26 cellular contexts compared by ENCODE assay signal in genomic region chr7:117021366-117021765, GRCh38.
DNase-seq lines count a peak whose midpoint lies in the region; ATAC-seq, FAIRE-seq and TF ChIP-seq lines count a peak whose summit lies in the region.
"Had no signal": no experiment of that assay in that cellular context is flagged by ENCODE, and none has a peak within 500 bp of the region (broad histone marks: within the 10 kb centered on the region; RNA-seq: fewer than 3 reads in every experiment).

No MANE protein-coding gene starts in this region.

- H3K9me3 Mint-ChIP-seq in endothelial cell (ENCODE audit: unreplicated experiment) (no peaks in the 10 kb centered on the region), progenitor cell of endocrine pancreas (ENCODE audit: low read depth) (no peaks in the 10 kb centered on the region)
- H3K9me3 Mint-ChIP-seq: activated CD8-positive, alpha-beta T cell treated with anti-CD3 and anti-CD28 coated beads for 36 hours; activated naive CD4-positive, alpha-beta T cell treated with anti-CD3 and anti-CD28 coated beads, Interleukin-2, amount 50 U/mL, for 24 hours; activated T-helper 2 cell treated with anti-CD3 and anti-CD28 coated beads, Interferon-gamma antibody, Interleukin-2, Interleukin-4, amounts not matched to agents 10 μg/mL and 5 μg/mL and 100 μg/mL, durations not matched to agents 14 hours and 24 hours and 36 hours; mesothelial cell of epicardium; nephron; stimulated activated naive CD8-positive, alpha-beta T cell treated with anti-CD3 and anti-CD28 coated beads, Interleukin-15, Interleukin-2, amounts not matched to agents 100 ng/mL and 50 ng/mL, for 24 hours; T-cell had no signal

- H3K4me3 ChIP-seq in BE2C (ENCODE audit: low read depth, low read length) (peak overlapping the region; percentile 67), SK-N-SH (ENCODE audit: low read depth in 2 of 2, low read length in 1 of 2) (peak overlapping the region; percentile 48 to 53; a peak in 3 of 4 replicates)

- H3K4me3 Mint-ChIP-seq in endothelial cell (ENCODE audit: unreplicated experiment) (no peak overlapping the region), progenitor cell of endocrine pancreas (ENCODE audit: low read depth) (peak overlapping the region; percentile 3)
- H3K4me3 Mint-ChIP-seq: activated CD8-positive, alpha-beta T cell treated with anti-CD3 and anti-CD28 coated beads for 36 hours; activated naive CD4-positive, alpha-beta T cell treated with anti-CD3 and anti-CD28 coated beads, Interleukin-2, amount 50 U/mL, for 24 hours; mesothelial cell of epicardium; stimulated activated naive CD8-positive, alpha-beta T cell treated with anti-CD3 and anti-CD28 coated beads, Interleukin-15, Interleukin-2, amounts not matched to agents 100 ng/mL and 50 ng/mL, for 24 hours; T-cell had no signal

- TF ChIP-seq CTCF in BE2C (IDR thresholded peaks at IDR 0.05; ENCODE audit: low read depth, low read length) = no peak
- no peak for TF ChIP-seq CTCF in SK-N-SH (IDR thresholded peaks at IDR 0.05)
- TF ChIP-seq CTCF in endothelial cell (IDR thresholded peaks at IDR 0.05; ENCODE audit: unreplicated experiment) = no peak
- no peak for TF ChIP-seq CTCF in progenitor cell of endocrine pancreas (IDR thresholded peaks at IDR 0.05; ENCODE audit: unreplicated experiment)

- H3K27me3 Mint-ChIP-seq in endothelial cell (ENCODE audit: unreplicated experiment) (no peaks in the 10 kb centered on the region), progenitor cell of endocrine pancreas (peaks cover 6% of the 10 kb centered on the region)
- H3K27me3 Mint-ChIP-seq: activated CD8-positive, alpha-beta T cell treated with anti-CD3 and anti-CD28 coated beads for 36 hours; activated naive CD4-positive, alpha-beta T cell treated with anti-CD3 and anti-CD28 coated beads, Interleukin-2, amount 50 U/mL, for 24 hours; stimulated activated naive CD8-positive, alpha-beta T cell treated with anti-CD3 and anti-CD28 coated beads, Interleukin-15, Interleukin-2, amounts not matched to agents 100 ng/mL and 50 ng/mL, for 24 hours; T-cell had no signal

- peak overlapping the region; percentile 80 for H3K4me2 ChIP-seq in SK-N-SH

- H3K36me3 Mint-ChIP-seq in endothelial cell (ENCODE audit: low read depth, unreplicated experiment) (no peaks in the 10 kb centered on the region), progenitor cell of endocrine pancreas (ENCODE audit: insufficient read depth) (no peaks in the 10 kb centered on the region)
- H3K36me3 Mint-ChIP-seq: activated naive CD4-positive, alpha-beta T cell treated with anti-CD3 and anti-CD28 coated beads, Interleukin-2, amount 50 U/mL, for 24 hours; mesothelial cell of epicardium; T-cell had no signal

- TF ChIP-seq EP300 in SK-N-SH (IDR thresholded peaks at IDR 0.05; ENCODE audit: borderline replicate concordance in 1 of 2, low read depth in 1 of 2, low read length in 1 of 2) = no peak

- TF ChIP-seq RAD21 in SK-N-SH (IDR thresholded peaks at IDR 0.05; ENCODE audit: low read length) = no peak

- H3K4me1 ChIP-seq in BE2C (peaks cover 26% of the 10 kb centered on the region), SK-N-SH (ENCODE audit: control insufficient read depth in 1 of 2, insufficient read depth in 2 of 2, low read depth in 1 of 2, low read length in 1 of 2) (peaks cover 4 to 34% of the 10 kb centered on the region in 2 experiments; a peak in 3 of 4 replicates)
- H3K4me1 ChIP-seq: Peyer's patch had no signal

- CTCF ChIA-PET in SK-N-SH (lab: Yijun Ruan, JAX) = interaction anchor here (1.0 to 5.5 kb wide), 8 partner anchors 8 to 105 kb away, joined by 4 to 54 read pairs (median 8); no protein-coding TSS in a partner anchor

- DNase-seq in BE2C (no peak), SK-N-SH (no peak), endothelial cell (ENCODE audit: low spot score) (no peak), progenitor cell of endocrine pancreas (ENCODE audit: low spot score, unreplicated experiment) (no peak), GM19239 (ENCODE audit: insufficient read length, low spot score) (no peak)
- DNase-seq in activated CD4-positive, alpha-beta T cell treated with anti-CD3 and anti-CD28 coated beads, Interleukin-2, amount 50 U/mL, for 48 hours = no peak
- DNase-seq: activated CD8-positive, alpha-beta T cell treated with anti-CD3 and anti-CD28 coated beads for 36 hours; amygdala; cortex of kidney; GDM1; H7; left ventricle myocardium superior; Peyer's patch; SIG-M5; sigmoid colon; T-cell had no signal

- POLR2A ChIA-PET in SK-N-SH (lab: Yijun Ruan, JAX) = no interaction called here

- WGBS in SK-N-SH (ENCODE audit: low lambda C conversion rate) = 71% methylated on average over 2 of the region's 2 CpGs

- no peak for FAIRE-seq in GM19239 (lab: Jason Lieb, UNC)
- FAIRE-seq: TTC549 had no signal

- H3F3A ChIP-seq in SK-N-SH (replicated peaks; ENCODE audit: insufficient read depth) = peaks cover 4% of the 10 kb centered on the region

- H3K9me2 ChIP-seq in SK-N-SH = no peaks in the 10 kb centered on the region; the same call in 1 of the 2 replicates

- H3K27me3 ChIP-seq in BE2C = no peaks in the 10 kb centered on the region
- H3K27me3 ChIP-seq in SK-N-SH (ENCODE audit: insufficient read depth) = no peaks in the 10 kb centered on the region
- H3K27me3 ChIP-seq: gastroesophageal sphincter, Peyer's patch, sigmoid colon had no signal

- H3K27ac Mint-ChIP-seq in endothelial cell (ENCODE audit: unreplicated experiment) (peak overlapping the region; percentile 24), progenitor cell of endocrine pancreas (no peak overlapping the region)
- H3K27ac Mint-ChIP-seq: activated CD8-positive, alpha-beta T cell treated with anti-CD3 and anti-CD28 coated beads for 36 hours; activated naive CD4-positive, alpha-beta T cell treated with anti-CD3 and anti-CD28 coated beads, Interleukin-2, amount 50 U/mL, for 24 hours; activated T-helper 2 cell treated with anti-CD3 and anti-CD28 coated beads, Interferon-gamma antibody, Interleukin-2, Interleukin-4, amounts not matched to agents 10 μg/mL and 5 μg/mL and 100 μg/mL, durations not matched to agents 14 hours and 24 hours and 36 hours; mesothelial cell of epicardium; stimulated activated naive CD8-positive, alpha-beta T cell treated with anti-CD3 and anti-CD28 coated beads, Interleukin-15, Interleukin-2, amounts not matched to agents 100 ng/mL and 50 ng/mL, for 24 hours; T-cell had no signal

- no peak overlapping the region for H2AFZ ChIP-seq in SK-N-SH (ENCODE audit: low read depth)

- peak overlapping the region; percentile 68; the same call in 1 of the 2 replicates for H3K9ac ChIP-seq in SK-N-SH
- H3K9ac ChIP-seq: parathyroid adenoma had no signal

- no peaks in the 10 kb centered on the region for H4K20me1 ChIP-seq in SK-N-SH (ENCODE audit: insufficient read depth)

- H3K4me1 Mint-ChIP-seq in endothelial cell (ENCODE audit: unreplicated experiment) (peaks cover 16% of the 10 kb centered on the region), progenitor cell of endocrine pancreas (ENCODE audit: low read depth) (peaks cover 2% of the 10 kb centered on the region)

- H3K79me2 ChIP-seq in SK-N-SH (ENCODE audit: insufficient read depth) = peaks cover 35% of the 10 kb centered on the region

- ATAC-seq in GM19023 (IDR thresholded peaks at IDR 0.05; ENCODE audit: unreplicated experiment) = no peak
- ATAC-seq: activated CD4-positive, CD25-positive, alpha-beta regulatory T cell treated with anti-CD3 and anti-CD28 coated beads, Interleukin-2, amount 50 U/mL, for 24 hours; activated CD8-positive, alpha-beta T cell treated with anti-CD3 and anti-CD28 coated beads for 36 hours; gastroesophageal sphincter; T-cell had no signal

- H3K36me3 ChIP-seq in BE2C (no peaks in the 10 kb centered on the region), SK-N-SH (replicated peaks in 1 of 2; ENCODE audit: control insufficient read depth in 1 of 2, insufficient read depth in 2 of 2, low read length in 1 of 2) (no peaks in the 10 kb centered on the region)
- H3K36me3 ChIP-seq: gastroesophageal sphincter, Peyer's patch, sigmoid colon had no signal

- no peaks in the 10 kb centered on the region for H3K9me3 ChIP-seq in BE2C
- no peaks in the 10 kb centered on the region for H3K9me3 ChIP-seq in SK-N-SH
- H3K9me3 ChIP-seq: gastroesophageal sphincter, Peyer's patch, sigmoid colon had no signal

- H3K27ac ChIP-seq in SK-N-SH (ENCODE audit: low read depth in 2 of 2, low read length in 1 of 2) = peak overlapping the region; percentile 84 to 86; a peak in 3 of 4 replicates
- H3K27ac ChIP-seq: parathyroid adenoma had no signal

TF ChIP-seq in SK-N-SH, 30 proteins besides CTCF, POLR2A, EP300 and RAD21:
- TF ChIP-seq PBX3 (IDR thresholded peaks at IDR 0.05) (0 out of 2 replicates have a peak, but pooled peaks have one; percentile 37), TCF12 (IDR thresholded peaks at IDR 0.05) (peak; percentile 33; the same call in 1 of the 2 replicates), IRF3 (IDR thresholded peaks at IDR 0.05; ENCODE audit: low read depth, low read length) (no peak)
